In genomic region chr15:64634020-64634419, GRCh38 we compare ENCODE assay signal across 8 cellular contexts.
DNase-seq lines count a peak whose midpoint lies in the region; ATAC-seq and FAIRE-seq lines count a peak whose summit lies in the region.

No MANE protein-coding gene starts in this region.

- CTCF ChIA-PET in activated CD8-positive, alpha-beta memory T cell treated with anti-CD3 and anti-CD28 coated beads, Interleukin-2, amount 10 ng/mL, durations not matched to agents 7 days and 5 days (lab: Charles Lee): interaction anchor here (0.7 to 4.2 kb wide), 10 partner anchors 10 to 472 kb away, joined by 3 to 30 read pairs (median 4); no protein-coding TSS in a partner anchor

- ATAC-seq in GM19467 (IDR thresholded peaks at IDR 0.05; ENCODE audit: unreplicated experiment): peak; percentile 54
- peak; percentile 58 for ATAC-seq in HG03565 (IDR thresholded peaks at IDR 0.05; ENCODE audit: unreplicated experiment)
- peak; percentile 84 for ATAC-seq in activated CD8-positive, alpha-beta memory T cell treated with anti-CD3 and anti-CD28 coated beads, Interleukin-2, amount 10 ng/mL, durations not matched to agents 7 days and 5 days
- no peak for ATAC-seq in Right ventricle myocardium inferior

- peaks cover 64% of the 10 kb centered on the region for H3K4me1 Mint-ChIP-seq in activated CD8-positive, alpha-beta memory T cell treated with anti-CD3 and anti-CD28 coated beads, Interleukin-2, amount 10 ng/mL, durations not matched to agents 7 days and 5 days

- peak; percentile 48 for DNase-seq in Daoy (ENCODE audit: low read depth)
- peak; percentile 89 for DNase-seq in activated CD8-positive, alpha-beta memory T cell treated with anti-CD3 and anti-CD28 coated beads, Interleukin-2, amount 10 ng/mL, durations not matched to agents 7 days and 5 days
- DNase-seq in lung microvascular endothelial cell (ENCODE audit: low read depth in 2 of 2): peak; percentile 11 to 23
- no peak for DNase-seq in HTR-8/SVneo (ENCODE audit: insufficient read length, low spot score)
- DNase-seq in posterior vena cava (ENCODE audit: low spot score): no peak
- DNase-seq in Right ventricle myocardium inferior (ENCODE audit: missing footprints): no peak

- peak overlapping the region; percentile 77 for H3K27ac Mint-ChIP-seq in activated CD8-positive, alpha-beta memory T cell treated with anti-CD3 and anti-CD28 coated beads, Interleukin-2, amount 10 ng/mL, durations not matched to agents 7 days and 5 days

- FAIRE-seq in HTR-8/SVneo (lab: Jason Lieb, UNC): no peak

- H3K9me3 Mint-ChIP-seq in activated CD8-positive, alpha-beta memory T cell treated with anti-CD3 and anti-CD28 coated beads, Interleukin-2, amount 10 ng/mL, durations not matched to agents 7 days and 5 days (ENCODE audit: low read depth): peaks cover 5% of the 10 kb centered on the region

- H3K27me3 Mint-ChIP-seq in activated CD8-positive, alpha-beta memory T cell treated with anti-CD3 and anti-CD28 coated beads, Interleukin-2, amount 10 ng/mL, durations not matched to agents 7 days and 5 days: no peaks in the 10 kb centered on the region

- H3K36me3 Mint-ChIP-seq in activated CD8-positive, alpha-beta memory T cell treated with anti-CD3 and anti-CD28 coated beads, Interleukin-2, amount 10 ng/mL, durations not matched to agents 7 days and 5 days: peaks cover 40% of the 10 kb centered on the region

- H3K4me3 Mint-ChIP-seq in activated CD8-positive, alpha-beta memory T cell treated with anti-CD3 and anti-CD28 coated beads, Interleukin-2, amount 10 ng/mL, durations not matched to agents 7 days and 5 days: peak overlapping the region; percentile 62

- intact Hi-C loops in posterior vena cava (cut with DNase I) (no loop called here), Right ventricle myocardium inferior (cut with DNase I) (loop anchor here (10.0 kb wide), 1 partner anchor 169 kb away; the partner anchor contains the start of gene ZNF609)

Comparison
In these comparisons a context has a peak if more than half of its experiments do, and no peak if none do; other contexts are left out.
1. DNase-seq: peak in Daoy (single experiment), activated CD8-positive, alpha-beta memory T cell treated with anti-CD3 and anti-CD28 coated beads, Interleukin-2, amount 10 ng/mL, durations not matched to agents 7 days and 5 days (single experiment) and lung microvascular endothelial cell (2 of 2); none in HTR-8/SVneo (single experiment), posterior vena cava (single experiment) and Right ventricle myocardium inferior (single experiment).